Comparison of ENCODE assay signal across 8 cellular contexts in the genomic region with DNA sequence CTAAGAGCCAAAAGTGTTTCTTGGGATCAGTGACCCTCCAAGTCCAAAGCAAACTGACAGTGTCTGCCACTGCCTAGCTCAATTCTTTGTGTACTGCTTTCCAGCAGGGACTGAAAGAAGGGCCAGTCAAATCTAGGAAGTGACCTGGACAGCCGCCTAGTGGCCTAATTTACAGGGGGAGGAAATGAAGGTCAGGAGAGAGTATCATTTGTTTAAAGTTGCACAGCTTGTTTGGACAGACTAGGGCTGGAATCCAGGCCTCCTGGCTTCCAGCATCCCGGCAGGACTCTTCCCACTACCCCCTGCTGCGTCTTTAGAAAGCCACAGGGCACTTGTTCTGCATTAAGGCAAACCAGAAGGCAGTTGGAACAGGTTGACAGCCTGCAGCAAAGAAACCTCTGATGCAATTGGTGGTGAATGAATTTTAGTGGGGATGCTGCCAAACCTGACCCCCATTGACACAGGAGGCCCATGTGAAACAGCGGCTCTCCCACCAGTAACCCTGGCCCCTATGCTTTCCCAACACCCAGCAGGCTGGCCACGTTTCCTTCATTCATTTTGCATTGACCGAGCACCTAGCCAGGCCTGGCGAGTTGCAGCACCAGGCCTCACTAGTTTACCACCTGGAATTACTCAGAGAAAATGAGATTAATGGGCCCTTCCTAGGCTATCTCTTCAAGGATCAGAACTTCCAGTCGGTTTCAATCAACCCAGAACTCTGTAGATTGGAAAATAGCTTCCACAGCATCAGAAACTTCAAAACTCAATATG. TPM values are rescaled to one million over a fixed set of nuclear protein-coding genes. Genes with fewer than 3 reads are reported as not detected.
A peak's percentile ranks its signal among the peaks of the same experiment; 100 is the strongest.
DNase-seq lines count a peak whose midpoint lies in the region; ATAC-seq and TF ChIP-seq lines count a peak whose summit lies in the region.
"Had no signal": no experiment of that assay in that cellular context is flagged by ENCODE, and none has a peak within 500 bp of the region (broad histone marks: within the 10 kb centered on the region; RNA-seq: fewer than 3 reads in every experiment).

No MANE protein-coding gene starts in this region.

- H3K9me2 ChIP-seq in HCT116 (ENCODE audit: insufficient read depth) = no peaks in the 10 kb centered on the region

- H3K4me1 ChIP-seq in HCT116 (ENCODE audit: control insufficient read depth in 1 of 2, insufficient read depth in 2 of 2, low read length in 2 of 2) (peaks cover 0 to 7% of the 10 kb centered on the region in 2 experiments; a peak in 1 of 4 replicates), subcutaneous abdominal adipose tissue (ENCODE audit: control insufficient read depth in 5 of 5, insufficient read depth in 5 of 5, low read length in 5 of 5) (peaks cover 4 to 44% (median 33%) of the 10 kb centered on the region in 5 donors)

- no peak for DNase-seq in HCT116 (ENCODE audit: low read depth, low spot score)
- peak; percentile 10 for DNase-seq in amniotic epithelial cell (ENCODE audit: low read depth)
- DNase-seq in hepatic stellate cell (ENCODE audit: low spot score) = peak; percentile 24
- DNase-seq in erythroblast (lab: John Stamatoyannopoulos, UW) = no peak
- no peak for DNase-seq in SIG-M5 treated with dmso at 0.1 percent for 504 hours (lab: John Stamatoyannopoulos, UW; ENCODE audit: unreplicated experiment)
- DNase-seq in natural killer cell = no peak

- no peaks in the 10 kb centered on the region for H3K9me3 ChIP-seq in HCT116 (ENCODE audit: control insufficient read depth in 1 of 2, insufficient read depth in 1 of 2, low read depth in 1 of 2, low read length in 2 of 2)
- H3K9me3 ChIP-seq in subcutaneous abdominal adipose tissue (ENCODE audit: control insufficient read depth in 5 of 5, low read length in 5 of 5) = no peaks in the 10 kb centered on the region

- intact Hi-C loops in HCT116 (cut with micrococcal nuclease) (no loop called here), natural killer cell (cut with micrococcal nuclease) (no loop called here)

- POLR2A ChIA-PET in HCT116 (lab: Charles Lee) = no interaction called here

- TF ChIP-seq POLR2A in HCT116 (IDR thresholded peaks at IDR 0.05; ENCODE audit: borderline replicate concordance, extremely low read depth, insufficient read depth, insufficient read length) (no peak), erythroblast (IDR thresholded peaks at IDR 0.05; ENCODE audit: low read length) (no peak)

- no peaks in the 10 kb centered on the region for H3K9me3 Mint-ChIP-seq in natural killer cell

- no peak overlapping the region for H3K4me2 ChIP-seq in HCT116 (ENCODE audit: low read length)

- no TSS peak for BruUV-seq in HCT116 (replicated peaks; lab: Mats Ljungman, UMichigan)

- RAD21 ChIA-PET in HCT116 (lab: Charles Lee; ENCODE audit: low non-redundant PET in 1 of 2, low total read pairs in 2 of 2, uncharacterized antibody in 2 of 2, unreplicated experiment in 2 of 2) = no interaction called here

- no peak overlapping the region for H3K9ac ChIP-seq in HCT116 (ENCODE audit: low read length)
- no peak overlapping the region for H3K9ac ChIP-seq in subcutaneous abdominal adipose tissue (ENCODE audit: low read length in 5 of 5)

- no peak overlapping the region for H3K27ac Mint-ChIP-seq in natural killer cell

- H3K4me3 Mint-ChIP-seq in natural killer cell = no peak overlapping the region

- CTCF ChIA-PET in HCT116 (lab: Charles Lee) = interaction anchor here (0.8 kb wide), 1 partner anchor 158 kb away, joined by 3 read pairs; no protein-coding TSS in a partner anchor

- H3K36me3 ChIP-seq in HCT116 (ENCODE audit: control insufficient read depth in 1 of 2, insufficient read depth in 2 of 2, low read length in 2 of 2) (no peaks in the 10 kb centered on the region), subcutaneous abdominal adipose tissue (ENCODE audit: control insufficient read depth in 5 of 5, insufficient read depth in 5 of 5, low read length in 5 of 5) (no peaks in the 10 kb centered on the region)

- H4K20me1 ChIP-seq in HCT116 (ENCODE audit: insufficient read depth) = no peaks in the 10 kb centered on the region

- H3K27me3 Mint-ChIP-seq in natural killer cell (ENCODE audit: low read depth in 2 of 2) = peaks cover 4 to 5% of the 10 kb centered on the region in 2 donors

- no peak overlapping the region for H3K4me3 ChIP-seq in HCT116 (replicated peaks in 1 of 2; ENCODE audit: low read depth in 1 of 2, low read length in 2 of 2)
- H3K4me3 ChIP-seq in subcutaneous abdominal adipose tissue (ENCODE audit: low read depth in 1 of 5, low read length in 5 of 5) = no peak overlapping the region

- H2AFZ ChIP-seq in HCT116 (ENCODE audit: low read depth, low read length, poor library complexity, severe bottlenecking) = no peak overlapping the region

- no peaks in the 10 kb centered on the region for H3K4me1 Mint-ChIP-seq in natural killer cell

- H3K27me3 ChIP-seq in HCT116 (ENCODE audit: insufficient read depth, low read length) (no peaks in the 10 kb centered on the region), subcutaneous abdominal adipose tissue (ENCODE audit: control insufficient read depth in 5 of 5, insufficient read depth in 4 of 5, low read length in 5 of 5) (peaks cover 0 to 5% (median 2%) of the 10 kb centered on the region in 5 donors)

- H3K36me3 Mint-ChIP-seq in natural killer cell = no peaks in the 10 kb centered on the region

- H3K79me2 ChIP-seq in HCT116 (ENCODE audit: insufficient read depth, low read length) = no peaks in the 10 kb centered on the region

- TF ChIP-seq CTCF in HCT116 (IDR thresholded peaks at IDR 0.05 in 2 of 3, conservative IDR thresholded peaks at IDR 0.05 in 1 of 3; ENCODE audit: borderline replicate concordance in 1 of 3, insufficient read depth in 1 of 3, low read depth in 2 of 3, low read length in 2 of 3) (peak; percentile 20 to 35 (median 24); a peak in 2 of 6 replicates), natural killer cell (IDR thresholded peaks at IDR 0.05) (no peak)

- peak; percentile 70 for ATAC-seq in HCT116
- no peak for ATAC-seq in natural killer cell

- TF ChIP-seq RAD21 in HCT116 (IDR thresholded peaks at IDR 0.05; ENCODE audit: low read depth) = peak; percentile 25; the same call in 1 of the 2 replicates

- H3K27ac ChIP-seq in HCT116 (ENCODE audit: low read depth, low read length) = no peak overlapping the region
- H3K27ac ChIP-seq in subcutaneous abdominal adipose tissue (ENCODE audit: low read depth, low read length) = peak overlapping the region; percentile 47
- H3K27ac ChIP-seq: epithelial cell of prostate had no signal

TF ChIP-seq in HCT116, 20 proteins besides CTCF, POLR2A, EP300 and RAD21 (continues in another document):
- TF ChIP-seq TCF7L2 (IDR thresholded peaks at IDR 0.05; ENCODE audit: borderline replicate concordance, extremely low read depth, insufficient read depth, insufficient read length) (no peak), JUND (IDR thresholded peaks at IDR 0.05) (no peak), ZFX (IDR thresholded peaks at IDR 0.05) (no peak), ELF1 (IDR thresholded peaks at IDR 0.05; ENCODE audit: borderline replicate concordance, low read depth) (no peak), CEBPB (IDR thresholded peaks at IDR 0.05; ENCODE audit: low read depth) (no peak), SP1 (IDR thresholded peaks at IDR 0.05; ENCODE audit: low read depth) (no peak), EZH2phosphoT487 (IDR thresholded peaks at IDR 0.05; ENCODE audit: borderline replicate concordance) (no peak), FOSL1 (IDR thresholded peaks at IDR 0.05; ENCODE audit: low read depth) (no peak), EZH2 (IDR thresholded peaks at IDR 0.05) (no peak), POLR2AphosphoS5 (IDR thresholded peaks at IDR 0.05; ENCODE audit: low read depth, low read length) (no peak), EGR1 (IDR thresholded peaks at IDR 0.05; ENCODE audit: low read depth) (no peak), SIN3A (IDR thresholded peaks at IDR 0.05; ENCODE audit: low read depth) (no peak)
- TF ChIP-seq, protein P1, sequence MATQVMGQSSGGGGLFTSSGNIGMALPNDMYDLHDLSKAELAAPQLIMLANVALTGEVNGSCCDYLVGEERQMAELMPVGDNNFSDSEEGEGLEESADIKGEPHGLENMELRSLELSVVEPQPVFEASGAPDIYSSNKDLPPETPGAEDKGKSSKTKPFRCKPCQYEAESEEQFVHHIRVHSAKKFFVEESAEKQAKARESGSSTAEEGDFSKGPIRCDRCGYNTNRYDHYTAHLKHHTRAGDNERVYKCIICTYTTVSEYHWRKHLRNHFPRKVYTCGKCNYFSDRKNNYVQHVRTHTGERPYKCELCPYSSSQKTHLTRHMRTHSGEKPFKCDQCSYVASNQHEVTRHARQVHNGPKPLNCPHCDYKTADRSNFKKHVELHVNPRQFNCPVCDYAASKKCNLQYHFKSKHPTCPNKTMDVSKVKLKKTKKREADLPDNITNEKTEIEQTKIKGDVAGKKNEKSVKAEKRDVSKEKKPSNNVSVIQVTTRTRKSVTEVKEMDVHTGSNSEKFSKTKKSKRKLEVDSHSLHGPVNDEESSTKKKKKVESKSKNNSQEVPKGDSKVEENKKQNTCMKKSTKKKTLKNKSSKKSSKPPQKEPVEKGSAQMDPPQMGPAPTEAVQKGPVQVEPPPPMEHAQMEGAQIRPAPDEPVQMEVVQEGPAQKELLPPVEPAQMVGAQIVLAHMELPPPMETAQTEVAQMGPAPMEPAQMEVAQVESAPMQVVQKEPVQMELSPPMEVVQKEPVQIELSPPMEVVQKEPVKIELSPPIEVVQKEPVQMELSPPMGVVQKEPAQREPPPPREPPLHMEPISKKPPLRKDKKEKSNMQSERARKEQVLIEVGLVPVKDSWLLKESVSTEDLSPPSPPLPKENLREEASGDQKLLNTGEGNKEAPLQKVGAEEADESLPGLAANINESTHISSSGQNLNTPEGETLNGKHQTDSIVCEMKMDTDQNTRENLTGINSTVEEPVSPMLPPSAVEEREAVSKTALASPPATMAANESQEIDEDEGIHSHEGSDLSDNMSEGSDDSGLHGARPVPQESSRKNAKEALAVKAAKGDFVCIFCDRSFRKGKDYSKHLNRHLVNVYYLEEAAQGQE (IDR thresholded peaks at IDR 0.05; ENCODE audit: low read depth) = no peak
- TF ChIP-seq, protein P2, sequence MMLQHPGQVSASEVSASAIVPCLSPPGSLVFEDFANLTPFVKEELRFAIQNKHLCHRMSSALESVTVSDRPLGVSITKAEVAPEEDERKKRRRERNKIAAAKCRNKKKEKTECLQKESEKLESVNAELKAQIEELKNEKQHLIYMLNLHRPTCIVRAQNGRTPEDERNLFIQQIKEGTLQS (IDR thresholded peaks at IDR 0.05) = no peak

RNA-seq across cellular contexts. Expression of a gene that starts 28.2 kb away (rescaled TPM):
- total RNA-seq in HCT116 (2021; ENCODE audit: unreplicated experiment) (0.32 TPM), natural killer cell (not detected)
- polyA plus RNA-seq in HCT116 (2012) = 0.05 TPM in 1 of 2 replicates, not detected in the other

Comparison
In these comparisons a context has a peak if more than half of its experiments do, and no peak if none do; other contexts are left out.
1. DNase-seq: peak in amniotic epithelial cell (single experiment) and hepatic stellate cell (single experiment); none in HCT116 (single experiment), erythroblast (0 of 2), SIG-M5 treated with dmso at 0.1 percent for 504 hours (single experiment) and natural killer cell (single experiment).